ENCODE assay signal across 32 cellular contexts in genomic region chr17:65926599-65926998, GRCh38.
"Had no signal": no experiment of that assay in that cellular context is flagged by ENCODE, and none has a peak within 500 bp of the region (broad histone marks: within the 10 kb centered on the region; RNA-seq: fewer than 3 reads in every experiment).

No MANE protein-coding gene starts in this region.

- H3K27ac ChIP-seq: body of pancreas, epithelial cell of prostate, WERI-Rb-1 had no signal

- DNase-seq: activated B cell treated with CpG ODN at 0.5 μM for 24 hours; activated CD4-positive, alpha-beta T cell treated with anti-CD3 and anti-CD28 coated beads for 48 hours; activated CD4-positive, alpha-beta T cell treated with anti-CD3 and anti-CD28 coated beads, Interleukin-2, amount 50 U/mL, for 1 hour; activated CD4-positive, alpha-beta T cell treated with anti-CD3 and anti-CD28 coated beads, Interleukin-2, amount 50 U/mL, for 48 hours; activated CD8-positive, alpha-beta memory T cell treated with anti-CD3 and anti-CD28 coated beads, Interleukin-2, amount 10 ng/mL, durations not matched to agents 7 days and 5 days; activated CD8-positive, alpha-beta memory T cell treated with anti-CD3 and anti-CD28 coated beads, Interleukin-2, amount 50 U/mL, for 4 hours; activated CD8-positive, alpha-beta T cell treated with anti-CD3 and anti-CD28 coated beads, Interleukin-2, amount 10 ng/mL, durations not matched to agents 7 days and 5 days; activated effector memory CD4-positive, alpha-beta T cell treated with anti-CD3 and anti-CD28 coated beads, Interleukin-2, amount 50 U/mL, for 16 hours; activated naive CD4-positive, alpha-beta T cell treated with anti-CD3 and anti-CD28 coated beads for 36 hours; activated naive CD8-positive, alpha-beta T cell treated with anti-CD3 and anti-CD28 coated beads for 36 hours; activated naive CD8-positive, alpha-beta T cell treated with anti-CD3 and anti-CD28 coated beads, Interleukin-2, amount 50 U/mL, for 24 hours; activated T-cell treated with anti-CD3 and anti-CD28 coated beads, Interleukin-2, amount 50 U/mL, for 1 hour; activated T-cell treated with anti-CD3 and anti-CD28 coated beads, Interleukin-2, amount 50 U/mL, for 48 hours; adrenal gland; amygdala; aorta; body of pancreas; caudate nucleus; cortex of kidney; dermis blood vessel endothelial cell; effector CD4-positive, alpha-beta T cell; effector memory CD8-positive, alpha-beta T cell; esophagus squamous epithelium; foreskin melanocyte; T-helper 1 cell; T-helper 17 cell; T1000; WERI-Rb-1 had no signal

- H3K4me3 ChIP-seq: adrenal gland, body of pancreas, esophagus squamous epithelium, gastroesophageal sphincter had no signal

- H3K27me3 ChIP-seq: adrenal gland, body of pancreas, esophagus squamous epithelium, gastroesophageal sphincter had no signal

- H3K9me3 ChIP-seq: adrenal gland, body of pancreas, esophagus squamous epithelium, gastroesophageal sphincter had no signal

- FAIRE-seq: colon had no signal

- H3K36me3 ChIP-seq: adrenal gland, WERI-Rb-1 had no signal

- ATAC-seq: activated CD4-positive, CD25-positive, alpha-beta regulatory T cell treated with anti-CD3 and anti-CD28 coated beads, Interleukin-2, amount 50 U/mL, for 24 hours; activated CD8-positive, alpha-beta memory T cell treated with anti-CD3 and anti-CD28 coated beads, Interleukin-2, amount 10 ng/mL, durations not matched to agents 7 days and 5 days; activated CD8-positive, alpha-beta T cell treated with anti-CD3 and anti-CD28 coated beads, Interleukin-2, amount 10 ng/mL, durations not matched to agents 7 days and 5 days; activated naive CD8-positive, alpha-beta T cell treated with anti-CD3 and anti-CD28 coated beads, Interleukin-2, amount 50 U/mL, for 24 hours; body of pancreas; effector memory CD8-positive, alpha-beta T cell; gastroesophageal sphincter; T-helper 17 cell had no signal

- H3K4me1 ChIP-seq: adrenal gland, body of pancreas, esophagus squamous epithelium, gastroesophageal sphincter had no signal
